In the genomic region with DNA sequence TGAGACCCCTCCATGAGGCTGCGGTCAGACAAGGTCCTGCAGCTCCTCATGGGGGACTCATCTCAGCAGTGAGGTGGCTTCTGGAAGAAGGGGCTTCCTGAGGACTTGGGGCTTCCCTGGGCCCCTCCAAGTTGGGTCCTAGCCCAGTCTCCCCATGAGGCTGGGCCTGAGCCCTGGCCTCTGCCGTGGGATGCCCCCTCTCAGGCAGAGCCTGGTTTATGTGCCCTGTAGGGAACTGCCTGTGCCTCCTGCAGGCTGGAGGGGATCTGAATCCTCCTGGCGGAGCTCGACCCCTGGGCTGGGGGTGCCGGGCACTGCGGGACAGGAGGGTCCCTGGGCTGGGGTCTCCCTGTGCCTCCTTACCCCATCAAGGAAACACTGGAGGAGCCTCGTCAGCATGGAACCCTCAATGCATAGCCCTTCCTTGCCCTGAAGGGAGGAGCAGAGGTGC, we compare ENCODE assay signal across 1 cellular context.
TF ChIP-seq lines count a peak whose summit lies in the region.

No MANE protein-coding gene starts in this region.

TF ChIP-seq in HepG2, 621 proteins besides CTCF, POLR2A, EP300 and RAD21:
- TF ChIP-seq MAZ (IDR thresholded peaks at IDR 0.05; ENCODE audit: borderline replicate concordance, low read depth, low read length) (no peak), MAZ (CRISPR knock-in tag; IDR thresholded peaks at IDR 0.05; ENCODE audit: low read depth) (no peak), PHF5A (CRISPR knock-in tag; IDR thresholded peaks at IDR 0.05; ENCODE audit: low read depth, unreplicated experiment) (no peak), NRL (CRISPR knock-in tag; IDR thresholded peaks at IDR 0.05; ENCODE audit: borderline replicate concordance) (no peak), ZNF746 (CRISPR knock-in tag; IDR thresholded peaks at IDR 0.05) (no peak), ZBTB44 (CRISPR knock-in tag; IDR thresholded peaks at IDR 0.05) (no peak), SALL2 (CRISPR knock-in tag; IDR thresholded peaks at IDR 0.05) (no peak), CHCHD3 (CRISPR knock-in tag; IDR thresholded peaks at IDR 0.05) (no peak), ETV5 (CRISPR knock-in tag; IDR thresholded peaks at IDR 0.05; ENCODE audit: borderline replicate concordance) (no peak)
- TF ChIP-seq, protein P1, sequence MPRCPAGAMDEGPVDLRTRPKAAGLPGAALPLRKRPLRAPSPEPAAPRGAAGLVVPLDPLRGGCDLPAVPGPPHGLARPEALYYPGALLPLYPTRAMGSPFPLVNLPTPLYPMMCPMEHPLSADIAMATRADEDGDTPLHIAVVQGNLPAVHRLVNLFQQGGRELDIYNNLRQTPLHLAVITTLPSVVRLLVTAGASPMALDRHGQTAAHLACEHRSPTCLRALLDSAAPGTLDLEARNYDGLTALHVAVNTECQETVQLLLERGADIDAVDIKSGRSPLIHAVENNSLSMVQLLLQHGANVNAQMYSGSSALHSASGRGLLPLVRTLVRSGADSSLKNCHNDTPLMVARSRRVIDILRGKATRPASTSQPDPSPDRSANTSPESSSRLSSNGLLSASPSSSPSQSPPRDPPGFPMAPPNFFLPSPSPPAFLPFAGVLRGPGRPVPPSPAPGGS (CRISPR knock-in tag; IDR thresholded peaks at IDR 0.05) = no peak
- TF ChIP-seq, protein P2, sequence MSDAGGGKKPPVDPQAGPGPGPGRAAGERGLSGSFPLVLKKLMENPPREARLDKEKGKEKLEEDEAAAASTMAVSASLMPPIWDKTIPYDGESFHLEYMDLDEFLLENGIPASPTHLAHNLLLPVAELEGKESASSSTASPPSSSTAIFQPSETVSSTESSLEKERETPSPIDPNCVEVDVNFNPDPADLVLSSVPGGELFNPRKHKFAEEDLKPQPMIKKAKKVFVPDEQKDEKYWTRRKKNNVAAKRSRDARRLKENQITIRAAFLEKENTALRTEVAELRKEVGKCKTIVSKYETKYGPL (CRISPR knock-in tag; IDR thresholded peaks at IDR 0.05) = no peak
- TF ChIP-seq, protein P3, sequence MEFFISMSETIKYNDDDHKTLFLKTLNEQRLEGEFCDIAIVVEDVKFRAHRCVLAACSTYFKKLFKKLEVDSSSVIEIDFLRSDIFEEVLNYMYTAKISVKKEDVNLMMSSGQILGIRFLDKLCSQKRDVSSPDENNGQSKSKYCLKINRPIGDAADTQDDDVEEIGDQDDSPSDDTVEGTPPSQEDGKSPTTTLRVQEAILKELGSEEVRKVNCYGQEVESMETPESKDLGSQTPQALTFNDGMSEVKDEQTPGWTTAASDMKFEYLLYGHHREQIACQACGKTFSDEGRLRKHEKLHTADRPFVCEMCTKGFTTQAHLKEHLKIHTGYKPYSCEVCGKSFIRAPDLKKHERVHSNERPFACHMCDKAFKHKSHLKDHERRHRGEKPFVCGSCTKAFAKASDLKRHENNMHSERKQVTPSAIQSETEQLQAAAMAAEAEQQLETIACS (CRISPR knock-in tag; IDR thresholded peaks at IDR 0.05) = no peak
